11 cellular contexts compared by ENCODE assay signal in the genomic region with DNA sequence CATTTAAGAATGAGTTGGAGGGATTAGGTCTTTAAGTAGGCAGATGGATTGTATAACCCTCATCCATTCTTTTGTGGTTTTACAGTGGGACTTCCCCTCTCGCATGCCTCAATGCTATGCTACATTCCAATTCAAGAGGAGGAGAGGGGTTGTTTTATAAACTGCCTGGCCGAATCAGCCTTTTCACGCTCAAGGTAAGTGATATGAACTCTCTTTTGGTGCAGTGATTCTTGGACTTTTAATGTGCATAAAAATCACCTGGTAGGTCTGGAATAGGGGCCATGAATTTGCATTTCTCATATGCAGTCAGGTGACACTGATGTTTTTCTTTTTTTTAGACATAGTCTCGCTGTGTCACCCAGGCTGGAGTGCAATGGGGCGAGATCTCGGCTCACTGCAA. TPM values are rescaled to one million over a fixed set of nuclear protein-coding genes. Genes with fewer than 3 reads are reported as not detected.
DNase-seq lines count a peak whose midpoint lies in the region; ATAC-seq, FAIRE-seq and TF ChIP-seq lines count a peak whose summit lies in the region.
"Had no signal": no experiment of that assay in that cellular context is flagged by ENCODE, and none has a peak within 500 bp of the region (broad histone marks: within the 10 kb centered on the region; RNA-seq: fewer than 3 reads in every experiment).

No MANE protein-coding gene starts in this region.

- H4K8ac ChIP-seq in IMR-90 (ENCODE audit: low read depth in 2 of 2, low read length in 2 of 2): no peak overlapping the region

- H3K18ac ChIP-seq in IMR-90 (ENCODE audit: low read depth, low read length): no peak overlapping the region

- BruUV-seq in IMR-90 (replicated peaks; lab: Mats Ljungman, UMichigan): no TSS peak

- H3K4me3 Mint-ChIP-seq in osteocyte (ENCODE audit: unreplicated experiment): no peak overlapping the region

- CTCF ChIA-PET in IMR-90 (lab: Yijun Ruan, JAX): no interaction called here

- H3K4ac ChIP-seq in IMR-90 (ENCODE audit: low read depth, low read length): no peak overlapping the region

- no peak overlapping the region for H3K14ac ChIP-seq in IMR-90 (replicated peaks; ENCODE audit: low read depth, low read length)

- no peaks in the 10 kb centered on the region for H3K27me3 ChIP-seq in IMR-90 (ENCODE audit: control insufficient read depth, insufficient read depth, low read length)

- dilution Hi-C loops in IMR-90 (cut with HindIII; ENCODE audit: low sequenced_read_pairs, unreplicated experiment): no loop called here

- H4K5ac ChIP-seq in IMR-90 (ENCODE audit: low read depth, low read length): no peak overlapping the region

- H3K36me3 ChIP-seq in IMR-90 (ENCODE audit: control insufficient read depth, insufficient read depth, low read length): peaks cover 12% of the 10 kb centered on the region

- peaks cover 69% of the 10 kb centered on the region for H4K20me1 ChIP-seq in IMR-90 (ENCODE audit: insufficient read depth, low read length)

- H2BK120ac ChIP-seq in IMR-90 (ENCODE audit: low read depth, low read length): no peak overlapping the region

- no peak overlapping the region for H2AK5ac ChIP-seq in IMR-90 (ENCODE audit: low read depth, low read length)

- no peak overlapping the region for H3K4me3 ChIP-seq in IMR-90 (ENCODE audit: insufficient read depth, low read depth, low read length)
- H3K4me3 ChIP-seq in astrocyte of the spinal cord (ENCODE audit: low read depth, low read length): no peak overlapping the region
- H3K4me3 ChIP-seq: psoas muscle had no signal

- no peaks in the 10 kb centered on the region for H3K9me3 ChIP-seq in IMR-90 (ENCODE audit: control insufficient read depth, insufficient read depth, low read length)
- H3K9me3 ChIP-seq: psoas muscle had no signal

- H2AK9ac ChIP-seq in IMR-90 (replicated peaks; ENCODE audit: low read depth, low read length, poor library complexity): no peak overlapping the region

- no peak for TF ChIP-seq POLR2A in IMR-90 (IDR thresholded peaks at IDR 0.05; ENCODE audit: low read depth, low read length)

- in situ Hi-C loops in IMR-90 (cut with MboI; ENCODE audit: low sequenced_read_pairs): no loop called here
- in situ Hi-C loops in astrocyte of the spinal cord (cut with HindIII; ENCODE audit: low sequenced_read_pairs): no loop called here

- no peak for TF ChIP-seq RAD21 in IMR-90 (IDR thresholded peaks at IDR 0.05; ENCODE audit: low read length)

- no peaks in the 10 kb centered on the region for H3K9me3 Mint-ChIP-seq in osteocyte (ENCODE audit: unreplicated experiment)

- H2BK5ac ChIP-seq in IMR-90 (ENCODE audit: low read depth, low read length, poor library complexity, severe bottlenecking): no peak overlapping the region

- FAIRE-seq in GM19239 (lab: Jason Lieb, UNC): no peak
- FAIRE-seq: keratinocyte had no signal

- TF ChIP-seq CTCF in IMR-90 (conservative IDR thresholded peaks at IDR 0.05; ENCODE audit: low read depth, low read length) (no peak), astrocyte of the spinal cord (IDR thresholded peaks at IDR 0.05; ENCODE audit: low read depth, low read length) (no peak), osteocyte (IDR thresholded peaks at IDR 0.05) (no peak)

- no peaks in the 10 kb centered on the region for H3K27me3 Mint-ChIP-seq in osteocyte (ENCODE audit: unreplicated experiment)

- H3K56ac ChIP-seq in IMR-90 (ENCODE audit: extremely low read depth, insufficient read depth, low read length): no peak overlapping the region

- DNase-seq in IMR-90: peak; percentile 73
- peak; percentile 32 for DNase-seq in astrocyte of the spinal cord (ENCODE audit: low read depth, low spot score)
- DNase-seq in osteocyte (ENCODE audit: extremely low spot score, unreplicated experiment): peak; percentile 13
- DNase-seq in putamen (ENCODE audit: low spot score): no peak
- DNase-seq in germinal center (ENCODE audit: low spot score): no peak
- no peak for DNase-seq in GM19239 (ENCODE audit: insufficient read length, low spot score)
- no peak for DNase-seq in hepatic stellate cell (ENCODE audit: low spot score)
- DNase-seq: anterior cingulate cortex, psoas muscle had no signal

- peak overlapping the region; percentile 34 for H3K27ac Mint-ChIP-seq in osteocyte (ENCODE audit: unreplicated experiment)

- peaks cover 30% of the 10 kb centered on the region for H3K4me1 Mint-ChIP-seq in osteocyte (ENCODE audit: unreplicated experiment)

- peak overlapping the region; percentile 66; the same call in 1 of the 2 replicates for H3K4me2 ChIP-seq in IMR-90 (ENCODE audit: low read depth, low read length)

- no peak overlapping the region for H3K23ac ChIP-seq in IMR-90 (ENCODE audit: low read depth, low read length)

- H2BK15ac ChIP-seq in IMR-90 (ENCODE audit: low read depth, low read length): no peak overlapping the region

- no peak overlapping the region for H3K9ac ChIP-seq in IMR-90 (ENCODE audit: low read depth, low read length)

- WGBS in IMR-90 (ENCODE audit: extremely low coverage in 2 of 2, insufficient read length in 1 of 2), 2 experiments: 100% methylated on average over 3 of the region's 6 CpGs; no CpG with 5 or more reads in 1 of the 2 experiments

- H3K4me1 ChIP-seq in IMR-90 (ENCODE audit: control insufficient read depth, insufficient read depth, low read length): peaks cover 7% of the 10 kb centered on the region

- intact Hi-C loops in IMR-90 (cut with micrococcal nuclease): no loop called here

- no peak overlapping the region for H3K27ac ChIP-seq in IMR-90 (ENCODE audit: insufficient read depth, low read length)
- H3K27ac ChIP-seq: psoas muscle had no signal

- peaks cover 25% of the 10 kb centered on the region for H3K9me1 ChIP-seq in IMR-90 (ENCODE audit: insufficient read depth, low read length)

- H3K79me1 ChIP-seq in IMR-90 (ENCODE audit: low read depth in 1 of 2, low read length in 2 of 2): peaks cover 41 to 86% of the 10 kb centered on the region in 2 experiments

- no peak overlapping the region for H4K91ac ChIP-seq in IMR-90 (ENCODE audit: insufficient read depth, low read depth, low read length)

- H3K36me3 Mint-ChIP-seq in osteocyte (ENCODE audit: unreplicated experiment): peaks cover 5% of the 10 kb centered on the region

- peak; percentile 40 for ATAC-seq in GM18867 (IDR thresholded peaks at IDR 0.05; ENCODE audit: unreplicated experiment)
- ATAC-seq in IMR-90 (ENCODE audit: low read depth): peak; percentile 82
- ATAC-seq: psoas muscle had no signal

- no peak overlapping the region for H2BK20ac ChIP-seq in IMR-90 (ENCODE audit: low read depth, low read length)

- POLR2A ChIA-PET in IMR-90 (lab: Charles Lee; ENCODE audit: unreplicated experiment): no interaction called here

- H2AFZ ChIP-seq in IMR-90 (replicated peaks; ENCODE audit: low read length, poor library complexity): no peak overlapping the region

TF ChIP-seq in IMR-90, 13 proteins besides CTCF, POLR2A, EP300 and RAD21:
- TF ChIP-seq NFE2L2 (IDR thresholded peaks at IDR 0.05; ENCODE audit: low read depth, low read length) (no peak), FOS (IDR thresholded peaks at IDR 0.05; ENCODE audit: low read depth, low read length) (no peak), CHD1 (IDR thresholded peaks at IDR 0.05; ENCODE audit: low read depth, low read length) (no peak), BHLHE40 (IDR thresholded peaks at IDR 0.05; ENCODE audit: low read depth, low read length) (no peak), SMC3 (IDR thresholded peaks at IDR 0.05; ENCODE audit: low read depth, low read length) (no peak), CEBPB (IDR thresholded peaks at IDR 0.05; ENCODE audit: low read depth, low read length) (no peak), RFX5 (IDR thresholded peaks at IDR 0.05; ENCODE audit: low read depth, low read length) (no peak), MAFK (IDR thresholded peaks at IDR 0.05; ENCODE audit: low read depth, low read length) (no peak), MAZ (IDR thresholded peaks at IDR 0.05; ENCODE audit: borderline replicate concordance, low read depth, low read length) (no peak), RCOR1 (IDR thresholded peaks at IDR 0.05; ENCODE audit: insufficient replicate concordance, low read length) (no peak)
- TF ChIP-seq, protein P1, sequence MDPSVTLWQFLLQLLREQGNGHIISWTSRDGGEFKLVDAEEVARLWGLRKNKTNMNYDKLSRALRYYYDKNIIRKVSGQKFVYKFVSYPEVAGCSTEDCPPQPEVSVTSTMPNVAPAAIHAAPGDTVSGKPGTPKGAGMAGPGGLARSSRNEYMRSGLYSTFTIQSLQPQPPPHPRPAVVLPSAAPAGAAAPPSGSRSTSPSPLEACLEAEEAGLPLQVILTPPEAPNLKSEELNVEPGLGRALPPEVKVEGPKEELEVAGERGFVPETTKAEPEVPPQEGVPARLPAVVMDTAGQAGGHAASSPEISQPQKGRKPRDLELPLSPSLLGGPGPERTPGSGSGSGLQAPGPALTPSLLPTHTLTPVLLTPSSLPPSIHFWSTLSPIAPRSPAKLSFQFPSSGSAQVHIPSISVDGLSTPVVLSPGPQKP (IDR thresholded peaks at IDR 0.05; ENCODE audit: borderline replicate concordance, low read depth, low read length): no peak
- TF ChIP-seq, protein P2, sequence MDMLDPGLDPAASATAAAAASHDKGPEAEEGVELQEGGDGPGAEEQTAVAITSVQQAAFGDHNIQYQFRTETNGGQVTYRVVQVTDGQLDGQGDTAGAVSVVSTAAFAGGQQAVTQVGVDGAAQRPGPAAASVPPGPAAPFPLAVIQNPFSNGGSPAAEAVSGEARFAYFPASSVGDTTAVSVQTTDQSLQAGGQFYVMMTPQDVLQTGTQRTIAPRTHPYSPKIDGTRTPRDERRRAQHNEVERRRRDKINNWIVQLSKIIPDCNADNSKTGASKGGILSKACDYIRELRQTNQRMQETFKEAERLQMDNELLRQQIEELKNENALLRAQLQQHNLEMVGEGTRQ (IDR thresholded peaks at IDR 0.05; ENCODE audit: low read depth, low read length): no peak

RNA-seq across cellular contexts. Expression of a gene that starts 10.8 kb away (rescaled TPM):
- 29.9 and 33.3 TPM in 2 replicates for total RNA-seq in IMR-90 (2012; rRNA removed)
- polyA plus RNA-seq in IMR-90 (2012; rRNA removed): 35.2 and 37.1 TPM in 2 replicates
- polyA plus RNA-seq in IMR-90 (2012; cell fraction: cytosol; rRNA removed): 14.9 and 24.1 TPM in 2 replicates
- 156 and 211 TPM in 2 replicates for polyA plus RNA-seq in IMR-90 (2012; cell fraction: nucleus; rRNA removed; ENCODE audit: low replicate concordance)
- 76.8 and 79.6 TPM in 2 replicates for total RNA-seq in osteocyte

Comparison
In these comparisons a context has a peak if more than half of its experiments do, and no peak if none do; other contexts are left out.
1. DNase-seq: peak in IMR-90 (single experiment), astrocyte of the spinal cord (single experiment) and osteocyte (single experiment); none in putamen (single experiment), germinal center (single experiment), GM19239 (single experiment) and hepatic stellate cell (single experiment).